ENCODE assay signal across 1 cellular context in the genomic region with DNA sequence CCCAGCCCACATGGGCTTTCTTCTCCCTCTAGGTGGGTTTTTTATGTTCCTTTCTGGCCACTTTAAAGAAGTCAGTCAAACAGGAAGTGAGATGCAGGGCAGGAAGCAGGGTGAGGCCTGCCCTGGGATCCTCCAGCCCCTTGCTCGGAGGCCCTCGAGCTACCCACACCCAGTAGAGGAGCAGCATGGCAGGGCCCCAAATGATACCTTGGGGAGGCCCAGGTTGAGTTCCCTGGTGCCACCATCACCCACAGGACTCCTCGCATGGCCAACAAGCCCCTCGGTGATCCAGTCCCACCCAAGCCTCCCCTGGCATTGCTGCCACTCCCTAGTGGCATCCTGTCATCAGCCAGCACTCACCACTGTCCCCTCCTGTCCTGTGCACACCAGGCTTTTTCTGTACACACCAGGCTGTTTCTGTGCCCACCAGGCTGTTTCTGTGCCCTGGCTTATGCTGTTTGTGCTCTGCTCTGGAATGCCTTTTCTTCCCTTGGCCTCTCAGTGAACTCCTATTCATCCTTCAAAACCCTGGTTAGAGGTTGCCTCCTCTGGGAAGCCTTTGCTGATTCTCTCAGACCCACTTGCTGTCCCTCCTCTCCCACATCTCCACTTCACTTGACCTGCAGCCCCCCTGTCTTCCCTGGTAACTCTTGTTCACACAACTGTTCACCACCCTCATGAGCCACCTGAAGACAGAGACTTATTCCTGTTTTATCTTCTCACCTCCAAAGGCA.
TF ChIP-seq lines count a peak whose summit lies in the region.

No MANE protein-coding gene starts in this region.

TF ChIP-seq in IMR-90, 13 proteins besides CTCF, POLR2A, EP300 and RAD21 (continued from another document):
- TF ChIP-seq MAZ (IDR thresholded peaks at IDR 0.05; ENCODE audit: borderline replicate concordance, low read depth, low read length) (no peak), RCOR1 (IDR thresholded peaks at IDR 0.05; ENCODE audit: insufficient replicate concordance, low read length) (no peak), CEBPB (IDR thresholded peaks at IDR 0.05; ENCODE audit: low read depth, low read length) (no peak), MAFK (IDR thresholded peaks at IDR 0.05; ENCODE audit: low read depth, low read length) (no peak), BHLHE40 (IDR thresholded peaks at IDR 0.05; ENCODE audit: low read depth, low read length) (no peak), FOS (IDR thresholded peaks at IDR 0.05; ENCODE audit: low read depth, low read length) (no peak)
- TF ChIP-seq, protein P1, sequence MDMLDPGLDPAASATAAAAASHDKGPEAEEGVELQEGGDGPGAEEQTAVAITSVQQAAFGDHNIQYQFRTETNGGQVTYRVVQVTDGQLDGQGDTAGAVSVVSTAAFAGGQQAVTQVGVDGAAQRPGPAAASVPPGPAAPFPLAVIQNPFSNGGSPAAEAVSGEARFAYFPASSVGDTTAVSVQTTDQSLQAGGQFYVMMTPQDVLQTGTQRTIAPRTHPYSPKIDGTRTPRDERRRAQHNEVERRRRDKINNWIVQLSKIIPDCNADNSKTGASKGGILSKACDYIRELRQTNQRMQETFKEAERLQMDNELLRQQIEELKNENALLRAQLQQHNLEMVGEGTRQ (IDR thresholded peaks at IDR 0.05; ENCODE audit: low read depth, low read length) = no peak
- TF ChIP-seq, protein P2, sequence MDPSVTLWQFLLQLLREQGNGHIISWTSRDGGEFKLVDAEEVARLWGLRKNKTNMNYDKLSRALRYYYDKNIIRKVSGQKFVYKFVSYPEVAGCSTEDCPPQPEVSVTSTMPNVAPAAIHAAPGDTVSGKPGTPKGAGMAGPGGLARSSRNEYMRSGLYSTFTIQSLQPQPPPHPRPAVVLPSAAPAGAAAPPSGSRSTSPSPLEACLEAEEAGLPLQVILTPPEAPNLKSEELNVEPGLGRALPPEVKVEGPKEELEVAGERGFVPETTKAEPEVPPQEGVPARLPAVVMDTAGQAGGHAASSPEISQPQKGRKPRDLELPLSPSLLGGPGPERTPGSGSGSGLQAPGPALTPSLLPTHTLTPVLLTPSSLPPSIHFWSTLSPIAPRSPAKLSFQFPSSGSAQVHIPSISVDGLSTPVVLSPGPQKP (IDR thresholded peaks at IDR 0.05; ENCODE audit: borderline replicate concordance, low read depth, low read length) = no peak
